Comparison of ENCODE assay signal across 21 cellular contexts in genomic region chr3:57151021-57151449, GRCh38. TPM values are rescaled to one million over a fixed set of nuclear protein-coding genes. Genes with fewer than 3 reads are reported as not detected.
DNase-seq lines count a peak whose midpoint lies in the region; ATAC-seq, FAIRE-seq and TF ChIP-seq lines count a peak whose summit lies in the region.
"Had no signal": no experiment of that assay in that cellular context is flagged by ENCODE, and none has a peak within 500 bp of the region (broad histone marks: within the 10 kb centered on the region; RNA-seq: fewer than 3 reads in every experiment).

No MANE protein-coding gene starts in this region.

- FAIRE-seq in G401.6 (lab: Jason Lieb, UNC): peak; percentile 52
- FAIRE-seq: colon, GM12878, H54 had no signal

- H3K36me3 Mint-ChIP-seq in osteocyte (ENCODE audit: unreplicated experiment): no peaks in the 10 kb centered on the region
- H3K36me3 Mint-ChIP-seq: activated naive CD8-positive, alpha-beta T cell treated with anti-CD3 and anti-CD28 coated beads, Interleukin-2, amount 10 ng/mL, durations not matched to agents 7 days and 5 days had no signal

- H3K4me1 ChIP-seq in adipocyte (ENCODE audit: control insufficient read depth, insufficient read depth, low read length): peaks cover 27% of the 10 kb centered on the region
- H3K4me1 ChIP-seq: SJSA1 had no signal

- H3K9me3 ChIP-seq in adipocyte (ENCODE audit: control insufficient read depth, low read length): no peaks in the 10 kb centered on the region
- H3K9me3 ChIP-seq: SJSA1 had no signal

- peaks cover 19% of the 10 kb centered on the region for H3K27me3 Mint-ChIP-seq in osteocyte (ENCODE audit: unreplicated experiment)

- H3K27ac Mint-ChIP-seq in osteocyte (ENCODE audit: unreplicated experiment): peak overlapping the region; percentile 2
- H3K27ac Mint-ChIP-seq: activated naive CD8-positive, alpha-beta T cell treated with anti-CD3 and anti-CD28 coated beads, Interleukin-2, amount 10 ng/mL, durations not matched to agents 7 days and 5 days had no signal

- no peaks in the 10 kb centered on the region for H3K27me3 ChIP-seq in adipocyte (replicated peaks; ENCODE audit: control insufficient read depth, insufficient read depth, low read length)

- no peak for TF ChIP-seq CTCF in fibroblast of the aortic adventitia (IDR thresholded peaks at IDR 0.05; ENCODE audit: insufficient read depth, low read length)
- TF ChIP-seq CTCF in osteocyte (IDR thresholded peaks at IDR 0.05): no peak

- ATAC-seq in HG02852 (IDR thresholded peaks at IDR 0.05; ENCODE audit: unreplicated experiment): no peak
- ATAC-seq: GM12878, left colon had no signal

- H3K4me3 Mint-ChIP-seq in osteocyte (ENCODE audit: unreplicated experiment): peak overlapping the region; percentile 7
- H3K4me3 Mint-ChIP-seq: activated naive CD8-positive, alpha-beta T cell treated with anti-CD3 and anti-CD28 coated beads, Interleukin-2, amount 10 ng/mL, durations not matched to agents 7 days and 5 days had no signal

- H3K36me3 ChIP-seq in adipocyte (ENCODE audit: control insufficient read depth, insufficient read depth, low read length, severe bottlenecking): no peaks in the 10 kb centered on the region
- H3K36me3 ChIP-seq: SJSA1 had no signal

- H3K4me1 Mint-ChIP-seq in osteocyte (ENCODE audit: unreplicated experiment): peaks cover 34% of the 10 kb centered on the region
- H3K4me1 Mint-ChIP-seq: activated naive CD8-positive, alpha-beta T cell treated with anti-CD3 and anti-CD28 coated beads, Interleukin-2, amount 10 ng/mL, durations not matched to agents 7 days and 5 days had no signal

- peak; percentile 76 for DNase-seq in adipocyte (ENCODE audit: low read depth)
- peak; percentile 81 for DNase-seq in fibroblast of the aortic adventitia (ENCODE audit: low read depth)
- no peak for DNase-seq in osteocyte (ENCODE audit: extremely low spot score, unreplicated experiment)
- no peak for DNase-seq in NCI-H187 (lab: John Stamatoyannopoulos, UW)
- no peak for DNase-seq in D341Med (ENCODE audit: low spot score)
- no peak for DNase-seq in pons (ENCODE audit: low spot score)
- DNase-seq: activated CD4-positive, alpha-beta T cell treated with anti-CD3 and anti-CD28 coated beads, Interleukin-2, amount 50 U/mL, for 1 hour; activated naive CD8-positive, alpha-beta T cell treated with anti-CD3 and anti-CD28 coated beads, Interleukin-2, amount 10 ng/mL, durations not matched to agents 7 days and 5 days; activated T-cell treated with anti-CD3 and anti-CD28 coated beads, Interleukin-2, amount 50 U/mL, for 48 hours; DND-41; erythroblast; hippocampal formation; left colon; NCI-H1092 treated with DMSO at 0.1 percent for 48 hours; stimulated activated naive CD4-positive, alpha-beta T cell had no signal

- H3K4me3 ChIP-seq in adipocyte (ENCODE audit: low read length): no peak overlapping the region
- no peak overlapping the region for H3K4me3 ChIP-seq in fibroblast of the aortic adventitia (ENCODE audit: low read depth, low read length)
- H3K4me3 ChIP-seq: GM12878, SJSA1 had no signal

- H3K9me3 Mint-ChIP-seq in osteocyte (ENCODE audit: unreplicated experiment): no peaks in the 10 kb centered on the region
- H3K9me3 Mint-ChIP-seq: activated naive CD8-positive, alpha-beta T cell treated with anti-CD3 and anti-CD28 coated beads, Interleukin-2, amount 10 ng/mL, durations not matched to agents 7 days and 5 days had no signal

- no peak overlapping the region for H3K9ac ChIP-seq in adipocyte (ENCODE audit: low read length)

RNA-seq across cellular contexts. Expression of gene IL17RD, which starts 14.1 kb away (rescaled TPM):
- total RNA-seq in fibroblast of the aortic adventitia (ENCODE audit: low replicate concordance) (9.5 and 13.6 TPM in 2 replicates), osteocyte (2.9 and 3.9 TPM in 2 replicates)
- total RNA-seq: activated naive CD8-positive, alpha-beta T cell treated with anti-CD3 and anti-CD28 coated beads, Interleukin-2, amount 10 ng/mL, durations not matched to agents 7 days and 5 days; SJSA1 had no signal

RNA-seq across cellular contexts. Expression of gene HESX1, which starts 48.7 kb away (rescaled TPM):
- total RNA-seq in fibroblast of the aortic adventitia (ENCODE audit: low replicate concordance) (0.81 and 2.4 TPM in 2 replicates), osteocyte (1.3 and 2.0 TPM in 2 replicates)

Comparison
In these comparisons a context has a peak if more than half of its experiments do, and no peak if none do; other contexts are left out.
1. DNase-seq: peak in adipocyte (single experiment) and fibroblast of the aortic adventitia (single experiment); none in osteocyte (single experiment), NCI-H187 (0 of 2), D341Med (single experiment) and pons (single experiment).